8 cellular contexts compared by ENCODE assay signal in genomic region chr2:241508510-241509407, GRCh38. TPM values are rescaled to one million over a fixed set of nuclear protein-coding genes. Genes with fewer than 3 reads are reported as not detected.
DNase-seq lines count a peak whose midpoint lies in the region; ATAC-seq and TF ChIP-seq lines count a peak whose summit lies in the region.

TSS of gene STK25 (minus strand) at chr2:241508584. CDS start at chr2:241508035, 549 bp downstream.

- peaks cover 16% of the 10 kb centered on the region for H3K4me1 Mint-ChIP-seq in GM23338
- peaks cover 15 to 32% (median 28%) of the 10 kb centered on the region in 4 donors for H3K4me1 Mint-ChIP-seq in naive thymus-derived CD8-positive, alpha-beta T cell

- H4K20me1 ChIP-seq in GM23338 (replicated peaks; ENCODE audit: insufficient read depth) (peaks cover 23% of the 10 kb centered on the region; the same call in 1 of the 2 replicates), fibroblast of lung (ENCODE audit: control insufficient read depth, extremely low read depth, insufficient read depth, low read length) (no peaks in the 10 kb centered on the region)

- peaks cover 8% of the 10 kb centered on the region; the same call in 1 of the 2 replicates for H3K27me3 ChIP-seq in GM23338 (ENCODE audit: insufficient read depth)
- no peaks in the 10 kb centered on the region for H3K27me3 ChIP-seq in fibroblast of lung (ENCODE audit: control insufficient read depth, insufficient read depth, low read length)

- no peak within 1 kb of the TSS for H3K27ac Mint-ChIP-seq in GM23338
- peak within 1 kb of the TSS in 9 of 10 donors; percentile 81 to 92 (median 87) for H3K27ac Mint-ChIP-seq in naive thymus-derived CD8-positive, alpha-beta T cell

- H3F3A ChIP-seq in GM23338 (replicated peaks; ENCODE audit: low read depth): 0 out of 2 replicates have a peak, but pooled peaks cover 4% of the 10 kb centered on the region

- H3K36me3 ChIP-seq in GM23338 (ENCODE audit: insufficient read depth): no peaks in the 10 kb centered on the region
- no peaks in the 10 kb centered on the region for H3K36me3 ChIP-seq in fibroblast of lung (ENCODE audit: control insufficient read depth, insufficient read depth, low read length)

- H3K9me2 ChIP-seq in GM23338 (ENCODE audit: insufficient read depth): no peaks in the 10 kb centered on the region

- peak within 1 kb of the TSS; percentile 75 for H3K9ac ChIP-seq in fibroblast of lung (ENCODE audit: insufficient read depth, low read length)

- H3K9me3 ChIP-seq in fibroblast of lung (ENCODE audit: control insufficient read depth, insufficient read depth, low read depth, low read length): no peaks in the 10 kb centered on the region

- no peak within 1 kb of the TSS for H3K27ac ChIP-seq in GM23338 (ENCODE audit: low read depth)
- H3K27ac ChIP-seq in fibroblast of lung (ENCODE audit: insufficient read depth, low read length): peak within 1 kb of the TSS; percentile 77

- peak; percentile 90 for ATAC-seq in GM23338
- peak; percentile 88 to 93 for ATAC-seq in naive thymus-derived CD8-positive, alpha-beta T cell

- POLR2A ChIA-PET in naive thymus-derived CD8-positive, alpha-beta T cell (lab: Charles Lee): interaction anchor here (1.2 to 2.0 kb wide), 2 partner anchors 65 to 194 kb away, joined by 3 to 7 read pairs; partner anchors contain the start of gene HDLBP

- H3K4me1 ChIP-seq in GM23338 (ENCODE audit: insufficient read depth) (peaks cover 16% of the 10 kb centered on the region), fibroblast of lung (ENCODE audit: control insufficient read depth, extremely low read depth, insufficient read depth, low read length) (peaks cover 4% of the 10 kb centered on the region)

- H3K4me3 Mint-ChIP-seq in GM23338: peak within 1 kb of the TSS; percentile 90
- H3K4me3 Mint-ChIP-seq in naive thymus-derived CD8-positive, alpha-beta T cell: peak within 1 kb of the TSS; percentile 74 to 88 (median 83)

- H3K79me2 ChIP-seq in GM23338 (replicated peaks; ENCODE audit: insufficient read depth) (peaks cover 39% of the 10 kb centered on the region), fibroblast of lung (ENCODE audit: control insufficient read depth, insufficient read depth, low read length) (peaks cover 42% of the 10 kb centered on the region)

- TF ChIP-seq CTCF in GM23338 (conservative IDR thresholded peaks at IDR 0.05; ENCODE audit: low read depth in 2 of 2): no peak
- no peak for TF ChIP-seq CTCF in fibroblast of lung (conservative IDR thresholded peaks at IDR 0.05 in 1 of 2, IDR thresholded peaks at IDR 0.05 in 1 of 2; ENCODE audit: low read depth in 1 of 2, low read length in 2 of 2)

- peak within 1 kb of the TSS; percentile 97 for H2AFZ ChIP-seq in GM23338
- H2AFZ ChIP-seq in fibroblast of lung (ENCODE audit: low read length): peak within 1 kb of the TSS; percentile 23

- H3K4me3 ChIP-seq in GM23338 (peak within 1 kb of the TSS; percentile 94), fibroblast of lung (replicated peaks in 1 of 4; ENCODE audit: control extremely low read depth in 1 of 4, insufficient read depth in 1 of 4, low read depth in 3 of 4, low read length in 4 of 4) (peak within 1 kb of the TSS; percentile 66 to 82 (median 73))

- peak; percentile 99 for DNase-seq in Daoy (ENCODE audit: low read depth)
- peak; percentile 99 for DNase-seq in GM23338 (ENCODE audit: low spot score)
- peak; percentile 98 for DNase-seq in LHCN-M2 (ENCODE audit: low read depth)
- DNase-seq in RPMI8226: peak; percentile 95
- peak; percentile 94 to 95 for DNase-seq in activated T-helper 1 cell treated with anti-CD3 and anti-CD28 coated beads, Interleukin-2, amount 50 U/mL, for 16 hours (ENCODE audit: low read depth in 1 of 2, low spot score in 1 of 2)
- peak; percentile 98 for DNase-seq in fibroblast of lung (ENCODE audit: low read depth in 2 of 2)
- peak; percentile 92 to 98 (median 96) for DNase-seq in naive thymus-derived CD8-positive, alpha-beta T cell
- peak; percentile 93 to 97 (median 95) for DNase-seq in stimulated activated naive CD4-positive, alpha-beta T cell (lab: John Stamatoyannopoulos, UW)

- H3K9me3 Mint-ChIP-seq in GM23338: no peaks in the 10 kb centered on the region; the same call in 2 of the 3 replicates
- no peaks in the 10 kb centered on the region for H3K9me3 Mint-ChIP-seq in naive thymus-derived CD8-positive, alpha-beta T cell

- H3K4me2 ChIP-seq in GM23338 (peak within 1 kb of the TSS; percentile 93), fibroblast of lung (ENCODE audit: extremely low read depth, insufficient read depth, low read length) (peak within 1 kb of the TSS; percentile 83)

- H3K36me3 Mint-ChIP-seq in GM23338 (ENCODE audit: low read depth): peaks cover 21% of the 10 kb centered on the region
- H3K36me3 Mint-ChIP-seq in naive thymus-derived CD8-positive, alpha-beta T cell: no peaks in the 10 kb centered on the region

- peaks cover 23% of the 10 kb centered on the region for H3K27me3 Mint-ChIP-seq in GM23338 (ENCODE audit: insufficient read depth, low read depth, poor library complexity)
- no peaks in the 10 kb centered on the region for H3K27me3 Mint-ChIP-seq in naive thymus-derived CD8-positive, alpha-beta T cell

TF ChIP-seq in GM23338, 12 proteins besides CTCF, POLR2A, EP300 and RAD21:
- no peak for TF ChIP-seq ZNF331 (CRISPR knock-in tag; IDR thresholded peaks at IDR 0.05; ENCODE audit: low read depth)
- TF ChIP-seq ETS1 (IDR thresholded peaks at IDR 0.05): peak; percentile 98
- peak; percentile 84 for TF ChIP-seq CREB1 (CRISPR knock-in tag; IDR thresholded peaks at IDR 0.05; ENCODE audit: low read depth)
- no peak for TF ChIP-seq STAT1 (IDR thresholded peaks at IDR 0.05; ENCODE audit: unreplicated experiment)
- peak; percentile 83 for TF ChIP-seq POLR2AphosphoS5 (IDR thresholded peaks at IDR 0.05; ENCODE audit: low read depth)

RNA-seq across cellular contexts. Expression of gene STK25, which starts in this region (rescaled TPM):
- total RNA-seq in Daoy (2014; rRNA removed; shearing (Covaris generic)): 118 and 127 TPM in 2 replicates
- total RNA-seq in GM23338 (2014; rRNA removed; shearing (Covaris generic)): 275 and 304 TPM in 2 replicates
- polyA plus RNA-seq in GM23338 (2016; fragmentation: Nextera tagmentation; extraction: Ambion mirVana) (125 and 142 TPM in 2 replicates), fibroblast of lung (168 and 171 TPM in 2 replicates)
- total RNA-seq in LHCN-M2 (2014; rRNA removed) (361 and 435 TPM in 2 replicates), fibroblast of lung (131 and 197 TPM in 2 replicates)
- polyA plus RNA-seq in LHCN-M2 (2012): 227 TPM
- 106 and 107 TPM in 2 replicates for polyA plus RNA-seq in fibroblast of lung (2012)
- polyA minus RNA-seq in fibroblast of lung (ENCODE audit: low replicate concordance): 1,001 and 1,081 TPM in 2 replicates
- 100 to 1,000 TPM; 148 to 150 TPM for total RNA-seq in naive thymus-derived CD8-positive, alpha-beta T cell
- polyA plus RNA-seq in naive thymus-derived CD8-positive, alpha-beta T cell: 10 to 100 TPM; 69.9 to 81.1 (median 70.1) TPM
